ENCODE assay signal across 1 cellular context in genomic region chr3:65901236-65901635, GRCh38.
TF ChIP-seq lines count a peak whose summit lies in the region.

No MANE protein-coding gene starts in this region.

TF ChIP-seq in GM23338, 12 proteins besides CTCF, POLR2A, EP300 and RAD21 (continued from another document):
- TF ChIP-seq, protein P1, sequence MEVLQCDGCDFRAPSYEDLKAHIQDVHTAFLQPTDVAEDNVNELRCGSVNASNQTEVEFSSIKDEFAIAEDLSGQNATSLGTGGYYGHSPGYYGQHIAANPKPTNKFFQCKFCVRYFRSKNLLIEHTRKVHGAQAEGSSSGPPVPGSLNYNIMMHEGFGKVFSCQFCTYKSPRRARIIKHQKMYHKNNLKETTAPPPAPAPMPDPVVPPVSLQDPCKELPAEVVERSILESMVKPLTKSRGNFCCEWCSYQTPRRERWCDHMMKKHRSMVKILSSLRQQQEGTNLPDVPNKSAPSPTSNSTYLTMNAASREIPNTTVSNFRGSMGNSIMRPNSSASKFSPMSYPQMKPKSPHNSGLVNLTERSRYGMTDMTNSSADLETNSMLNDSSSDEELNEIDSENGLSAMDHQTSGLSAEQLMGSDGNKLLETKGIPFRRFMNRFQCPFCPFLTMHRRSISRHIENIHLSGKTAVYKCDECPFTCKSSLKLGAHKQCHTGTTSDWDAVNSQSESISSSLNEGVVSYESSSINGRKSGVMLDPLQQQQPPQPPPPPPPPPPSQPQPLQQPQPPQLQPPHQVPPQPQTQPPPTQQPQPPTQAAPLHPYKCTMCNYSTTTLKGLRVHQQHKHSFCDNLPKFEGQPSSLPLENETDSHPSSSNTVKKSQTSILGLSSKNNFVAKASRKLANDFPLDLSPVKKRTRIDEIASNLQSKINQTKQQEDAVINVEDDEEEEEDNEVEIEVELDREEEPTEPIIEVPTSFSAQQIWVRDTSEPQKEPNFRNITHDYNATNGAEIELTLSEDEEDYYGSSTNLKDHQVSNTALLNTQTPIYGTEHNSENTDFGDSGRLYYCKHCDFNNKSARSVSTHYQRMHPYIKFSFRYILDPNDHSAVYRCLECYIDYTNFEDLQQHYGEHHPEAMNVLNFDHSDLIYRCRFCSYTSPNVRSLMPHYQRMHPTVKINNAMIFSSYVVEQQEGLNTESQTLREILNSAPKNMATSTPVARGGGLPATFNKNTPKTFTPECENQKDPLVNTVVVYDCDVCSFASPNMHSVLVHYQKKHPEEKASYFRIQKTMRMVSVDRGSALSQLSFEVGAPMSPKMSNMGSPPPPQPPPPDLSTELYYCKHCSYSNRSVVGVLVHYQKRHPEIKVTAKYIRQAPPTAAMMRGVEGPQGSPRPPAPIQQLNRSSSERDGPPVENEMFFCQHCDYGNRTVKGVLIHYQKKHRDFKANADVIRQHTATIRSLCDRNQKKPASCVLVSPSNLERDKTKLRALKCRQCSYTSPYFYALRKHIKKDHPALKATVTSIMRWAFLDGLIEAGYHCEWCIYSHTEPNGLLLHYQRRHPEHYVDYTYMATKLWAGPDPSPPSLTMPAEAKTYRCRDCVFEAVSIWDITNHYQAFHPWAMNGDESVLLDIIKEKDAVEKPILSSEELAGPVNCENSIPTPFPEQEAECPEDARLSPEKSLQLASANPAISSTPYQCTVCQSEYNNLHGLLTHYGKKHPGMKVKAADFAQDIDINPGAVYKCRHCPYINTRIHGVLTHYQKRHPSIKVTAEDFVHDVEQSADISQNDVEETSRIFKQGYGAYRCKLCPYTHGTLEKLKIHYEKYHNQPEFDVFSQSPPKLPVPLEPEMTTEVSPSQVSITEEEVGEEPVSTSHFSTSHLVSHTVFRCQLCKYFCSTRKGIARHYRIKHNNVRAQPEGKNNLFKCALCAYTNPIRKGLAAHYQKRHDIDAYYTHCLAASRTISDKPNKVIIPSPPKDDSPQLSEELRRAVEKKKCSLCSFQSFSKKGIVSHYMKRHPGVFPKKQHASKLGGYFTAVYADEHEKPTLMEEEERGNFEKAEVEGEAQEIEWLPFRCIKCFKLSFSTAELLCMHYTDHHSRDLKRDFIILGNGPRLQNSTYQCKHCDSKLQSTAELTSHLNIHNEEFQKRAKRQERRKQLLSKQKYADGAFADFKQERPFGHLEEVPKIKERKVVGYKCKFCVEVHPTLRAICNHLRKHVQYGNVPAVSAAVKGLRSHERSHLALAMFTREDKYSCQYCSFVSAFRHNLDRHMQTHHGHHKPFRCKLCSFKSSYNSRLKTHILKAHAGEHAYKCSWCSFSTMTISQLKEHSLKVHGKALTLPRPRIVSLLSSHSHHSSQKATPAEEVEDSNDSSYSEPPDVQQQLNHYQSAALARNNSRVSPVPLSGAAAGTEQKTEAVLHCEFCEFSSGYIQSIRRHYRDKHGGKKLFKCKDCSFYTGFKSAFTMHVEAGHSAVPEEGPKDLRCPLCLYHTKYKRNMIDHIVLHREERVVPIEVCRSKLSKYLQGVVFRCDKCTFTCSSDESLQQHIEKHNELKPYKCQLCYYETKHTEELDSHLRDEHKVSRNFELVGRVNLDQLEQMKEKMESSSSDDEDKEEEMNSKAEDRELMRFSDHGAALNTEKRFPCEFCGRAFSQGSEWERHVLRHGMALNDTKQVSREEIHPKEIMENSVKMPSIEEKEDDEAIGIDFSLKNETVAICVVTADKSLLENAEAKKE (CRISPR knock-in tag; IDR thresholded peaks at IDR 0.05), result no peak
- TF ChIP-seq POLR2AphosphoS5 (IDR thresholded peaks at IDR 0.05; ENCODE audit: low read depth) (no peak), EZH2phosphoT487 (IDR thresholded peaks at IDR 0.05; ENCODE audit: unreplicated experiment) (no peak)
TF ChIP-seq in GM23338: peak in this region for 0.
